26 cellular contexts compared by ENCODE assay signal in the genomic region with DNA sequence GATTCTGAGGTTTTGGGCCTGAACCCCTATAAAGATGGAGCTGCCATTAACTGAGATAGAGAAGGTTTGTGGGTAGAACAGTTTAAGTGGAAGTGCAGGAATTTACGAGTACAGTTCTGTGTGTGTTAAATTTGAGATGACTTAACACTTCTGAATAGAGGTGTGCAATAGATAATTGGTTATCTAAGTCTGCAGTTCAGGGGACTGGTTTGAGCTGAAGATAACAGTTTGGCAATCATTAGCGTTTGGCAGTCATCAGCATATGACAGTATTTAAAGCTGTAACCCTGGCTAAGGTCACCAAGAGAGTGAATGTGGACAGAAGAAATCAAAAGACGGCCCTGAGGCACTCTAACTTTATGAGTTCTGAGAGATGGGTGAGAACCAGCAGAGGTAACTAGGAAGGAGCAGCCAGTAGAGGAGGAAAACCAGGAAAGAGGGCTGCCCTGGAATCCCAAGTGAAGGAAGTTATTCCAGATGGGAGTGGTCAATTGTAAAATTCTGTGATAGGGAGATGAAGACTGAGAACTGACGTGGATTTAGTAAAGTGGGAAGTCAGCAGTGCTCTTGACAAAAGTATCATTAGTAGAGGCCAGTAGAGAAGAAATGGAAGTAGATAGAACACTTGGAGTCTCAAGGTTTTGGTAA. TPM values are rescaled to one million over a fixed set of nuclear protein-coding genes. Genes with fewer than 3 reads are reported as not detected.
DNase-seq lines count a peak whose midpoint lies in the region; ATAC-seq and TF ChIP-seq lines count a peak whose summit lies in the region.
"Had no signal": no experiment of that assay in that cellular context is flagged by ENCODE, and none has a peak within 500 bp of the region (broad histone marks: within the 10 kb centered on the region; RNA-seq: fewer than 3 reads in every experiment).

No MANE protein-coding gene starts in this region.

- peak overlapping the region; percentile 48 for H3K27ac Mint-ChIP-seq in activated CD4-positive, alpha-beta T cell treated with anti-CD3 and anti-CD28 coated beads, Interleukin-2, amount 10 ng/mL, durations not matched to agents 24 days and 14 days
- H3K27ac Mint-ChIP-seq in CD4-positive, alpha-beta memory T cell: peak overlapping the region in 5 of 7 donors; percentile 4 to 68 (median 44)
- peak overlapping the region; percentile 6 for H3K27ac Mint-ChIP-seq in activated CD4-positive, alpha-beta memory T cell treated with anti-CD3 and anti-CD28 coated beads for 36 hours
- no peak overlapping the region for H3K27ac Mint-ChIP-seq in endothelial cell (ENCODE audit: unreplicated experiment)
- H3K27ac Mint-ChIP-seq: progenitor cell of endocrine pancreas had no signal

- no peak for DNase-seq in activated CD4-positive, alpha-beta T cell treated with anti-CD3 and anti-CD28 coated beads, Interleukin-2, amount 10 ng/mL, durations not matched to agents 24 days and 14 days
- no peak for DNase-seq in activated CD4-positive, alpha-beta T cell treated with anti-CD3 and anti-CD28 coated beads, Interleukin-2, amount 50 U/mL, for 4 hours
- DNase-seq in CD4-positive, alpha-beta memory T cell: no peak
- DNase-seq in activated CD4-positive, alpha-beta memory T cell treated with anti-CD3 and anti-CD28 coated beads for 36 hours: no peak
- DNase-seq in endothelial cell (ENCODE audit: low spot score): no peak
- no peak for DNase-seq in effector CD4-positive, alpha-beta T cell
- DNase-seq: activated effector memory CD4-positive, alpha-beta T cell treated with anti-CD3 and anti-CD28 coated beads, Interleukin-2, amount 50 U/mL, for 16 hours; BE2C; Calu3; EL; NCI-H1417 treated with DMSO at 0.1 percent for 48 hours; NCI-H510A; NK-92 treated with Interleukin-12 subunit alpha and Interleukin-12 subunit beta, amount 100 ng/mL, for 24 hours; Peyer's patch had no signal

- CTCF ChIA-PET in CD4-positive, alpha-beta memory T cell (lab: Charles Lee; ENCODE audit: partially characterized antibody): no interaction called here
- CTCF ChIA-PET in activated CD4-positive, alpha-beta memory T cell treated with anti-CD3 and anti-CD28 coated beads for 36 hours (lab: Charles Lee): no interaction called here

- no peaks in the 10 kb centered on the region for H3K27me3 Mint-ChIP-seq in activated CD4-positive, alpha-beta T cell treated with anti-CD3 and anti-CD28 coated beads, Interleukin-2, amount 10 ng/mL, durations not matched to agents 24 days and 14 days
- H3K27me3 Mint-ChIP-seq in CD4-positive, alpha-beta memory T cell: no peaks in the 10 kb centered on the region
- H3K27me3 Mint-ChIP-seq in activated CD4-positive, alpha-beta memory T cell treated with anti-CD3 and anti-CD28 coated beads for 36 hours: no peaks in the 10 kb centered on the region
- H3K27me3 Mint-ChIP-seq in endothelial cell (ENCODE audit: unreplicated experiment): peaks cover 1% of the 10 kb centered on the region
- H3K27me3 Mint-ChIP-seq: progenitor cell of endocrine pancreas had no signal

- peaks cover 42% of the 10 kb centered on the region for H3K36me3 ChIP-seq in CD4-positive, alpha-beta memory T cell (ENCODE audit: insufficient read depth, low read length)

- POLR2A ChIA-PET in CD4-positive, alpha-beta memory T cell (lab: Charles Lee; ENCODE audit: partially characterized antibody): no interaction called here
- POLR2A ChIA-PET in activated CD4-positive, alpha-beta memory T cell treated with anti-CD3 and anti-CD28 coated beads for 36 hours (lab: Charles Lee): no interaction called here

- H3K9me3 Mint-ChIP-seq in activated CD4-positive, alpha-beta T cell treated with anti-CD3 and anti-CD28 coated beads, Interleukin-2, amount 10 ng/mL, durations not matched to agents 24 days and 14 days: no peaks in the 10 kb centered on the region
- no peaks in the 10 kb centered on the region for H3K9me3 Mint-ChIP-seq in CD4-positive, alpha-beta memory T cell
- H3K9me3 Mint-ChIP-seq in activated CD4-positive, alpha-beta memory T cell treated with anti-CD3 and anti-CD28 coated beads for 36 hours: no peaks in the 10 kb centered on the region
- H3K9me3 Mint-ChIP-seq in endothelial cell (ENCODE audit: unreplicated experiment): no peaks in the 10 kb centered on the region

- H3K4me1 Mint-ChIP-seq in activated CD4-positive, alpha-beta T cell treated with anti-CD3 and anti-CD28 coated beads, Interleukin-2, amount 10 ng/mL, durations not matched to agents 24 days and 14 days: peaks cover 37% of the 10 kb centered on the region
- peaks cover 27 to 51% (median 41%) of the 10 kb centered on the region in 4 donors for H3K4me1 Mint-ChIP-seq in CD4-positive, alpha-beta memory T cell
- peaks cover 30% of the 10 kb centered on the region for H3K4me1 Mint-ChIP-seq in activated CD4-positive, alpha-beta memory T cell treated with anti-CD3 and anti-CD28 coated beads for 36 hours (ENCODE audit: low read depth)
- peaks cover 5% of the 10 kb centered on the region for H3K4me1 Mint-ChIP-seq in endothelial cell (ENCODE audit: unreplicated experiment)

- no peak for ATAC-seq in GM19324 (IDR thresholded peaks at IDR 0.05; ENCODE audit: low FRiP score, unreplicated experiment)
- ATAC-seq in GM18868 (IDR thresholded peaks at IDR 0.05; ENCODE audit: unreplicated experiment): no peak

- TF ChIP-seq CTCF in endothelial cell (IDR thresholded peaks at IDR 0.05; ENCODE audit: unreplicated experiment): no peak

- H3K4me3 Mint-ChIP-seq in activated CD4-positive, alpha-beta T cell treated with anti-CD3 and anti-CD28 coated beads, Interleukin-2, amount 10 ng/mL, durations not matched to agents 24 days and 14 days: peak overlapping the region; percentile 33
- peak overlapping the region in 1 of 8 donors; percentile 20 for H3K4me3 Mint-ChIP-seq in CD4-positive, alpha-beta memory T cell
- H3K4me3 Mint-ChIP-seq in activated CD4-positive, alpha-beta memory T cell treated with anti-CD3 and anti-CD28 coated beads for 36 hours: no peak overlapping the region
- H3K4me3 Mint-ChIP-seq in endothelial cell (ENCODE audit: unreplicated experiment): peak overlapping the region; percentile 1

- no peaks in the 10 kb centered on the region for H3K27me3 ChIP-seq in CD4-positive, alpha-beta memory T cell (ENCODE audit: insufficient read depth, low read length)
- H3K27me3 ChIP-seq: BE2C, cardiac muscle cell, Peyer's patch, SJSA1 had no signal

- H3K9me3 ChIP-seq in CD4-positive, alpha-beta memory T cell (ENCODE audit: control insufficient read depth in 1 of 2, low read length in 2 of 2): no peaks in the 10 kb centered on the region
- H3K9me3 ChIP-seq: BE2C, Peyer's patch, SJSA1 had no signal

- H3K4me3 ChIP-seq in CD4-positive, alpha-beta memory T cell (ENCODE audit: low read length in 2 of 2): no peak overlapping the region
- H3K4me3 ChIP-seq: cardiac muscle cell, Peyer's patch, SJSA1 had no signal

- peaks cover 64% of the 10 kb centered on the region for H3K36me3 Mint-ChIP-seq in activated CD4-positive, alpha-beta T cell treated with anti-CD3 and anti-CD28 coated beads, Interleukin-2, amount 10 ng/mL, durations not matched to agents 24 days and 14 days (ENCODE audit: low read depth)
- peaks cover 47 to 69% of the 10 kb centered on the region in 2 donors for H3K36me3 Mint-ChIP-seq in CD4-positive, alpha-beta memory T cell
- peaks cover 49% of the 10 kb centered on the region for H3K36me3 Mint-ChIP-seq in activated CD4-positive, alpha-beta memory T cell treated with anti-CD3 and anti-CD28 coated beads for 36 hours
- H3K36me3 Mint-ChIP-seq in endothelial cell (ENCODE audit: low read depth, unreplicated experiment): peaks cover 26% of the 10 kb centered on the region

- intact Hi-C loops in activated CD4-positive, alpha-beta T cell treated with anti-CD3 and anti-CD28 coated beads, Interleukin-2, amount 10 ng/mL, durations not matched to agents 24 days and 14 days (cut with micrococcal nuclease): no loop called here
- intact Hi-C loops in CD4-positive, alpha-beta memory T cell (cut with micrococcal nuclease): no loop called here
- intact Hi-C loops in activated CD4-positive, alpha-beta memory T cell treated with anti-CD3 and anti-CD28 coated beads for 36 hours (cut with micrococcal nuclease): no loop called here

- no peak overlapping the region for H3K27ac ChIP-seq in CD4-positive, alpha-beta memory T cell (ENCODE audit: low read depth, low read length)
- H3K27ac ChIP-seq: cardiac muscle cell, epithelial cell of prostate, Peyer's patch, SJSA1 had no signal

- H3K4me1 ChIP-seq in CD4-positive, alpha-beta memory T cell (ENCODE audit: insufficient read depth, low read length): peaks cover 30% of the 10 kb centered on the region
- H3K4me1 ChIP-seq: BE2C, SJSA1 had no signal

RNA-seq across cellular contexts. Expression of a gene that starts 8.1 kb away (rescaled TPM):
- 15.9 and 17.2 TPM in 2 replicates for total RNA-seq in activated CD4-positive, alpha-beta T cell treated with anti-CD3 and anti-CD28 coated beads, Interleukin-2, amount 10 ng/mL, durations not matched to agents 24 days and 14 days
- total RNA-seq in CD4-positive, alpha-beta memory T cell: 10 to 100 TPM; 21.1 to 23.0 TPM
- 10 to 100 TPM; 11.6 to 15.9 TPM for polyA plus RNA-seq in CD4-positive, alpha-beta memory T cell
- total RNA-seq in activated CD4-positive, alpha-beta memory T cell treated with anti-CD3 and anti-CD28 coated beads for 36 hours: 10 to 100 TPM; 12.8 to 14.0 TPM
- 13.0 TPM for total RNA-seq in endothelial cell (ENCODE audit: unreplicated experiment)

RNA-seq across cellular contexts. Expression of a gene that starts 12.0 kb away (rescaled TPM):
- 0.85 and 1.1 TPM in 2 replicates for total RNA-seq in activated CD4-positive, alpha-beta T cell treated with anti-CD3 and anti-CD28 coated beads, Interleukin-2, amount 10 ng/mL, durations not matched to agents 24 days and 14 days
- total RNA-seq in CD4-positive, alpha-beta memory T cell: under 1 TPM in 1 of 2 experiments, not detected in 1; 0.17 TPM
- polyA plus RNA-seq in CD4-positive, alpha-beta memory T cell: under 1 TPM in 1 of 2 donors, not detected in 1; 0.09 TPM
- 1 to 10 TPM in 1 of 2 experiments, under 1 TPM in 1; 0.76 to 1.0 TPM for total RNA-seq in activated CD4-positive, alpha-beta memory T cell treated with anti-CD3 and anti-CD28 coated beads for 36 hours
- total RNA-seq in endothelial cell (ENCODE audit: unreplicated experiment): 2.6 TPM
- total RNA-seq: mononuclear cell had no signal

RNA-seq across cellular contexts. Expression of a gene that starts 16.5 kb away (rescaled TPM):
- 8.9 TPM in 1 of 2 replicates, not detected in the other for total RNA-seq in activated CD4-positive, alpha-beta T cell treated with anti-CD3 and anti-CD28 coated beads, Interleukin-2, amount 10 ng/mL, durations not matched to agents 24 days and 14 days
- 10 to 100 TPM; 15.6 to 15.7 TPM for total RNA-seq in CD4-positive, alpha-beta memory T cell
- under 1 TPM in 1 of 2 donors, not detected in 1; 0.53 TPM for polyA plus RNA-seq in CD4-positive, alpha-beta memory T cell
- total RNA-seq in activated CD4-positive, alpha-beta memory T cell treated with anti-CD3 and anti-CD28 coated beads for 36 hours: 10 to 100 TPM; 11.5 to 19.2 TPM
- 3.2 TPM for total RNA-seq in endothelial cell (ENCODE audit: unreplicated experiment)
- polyA plus RNA-seq: cardiac muscle cell had no signal

RNA-seq across cellular contexts. Expression of a gene that starts 31.3 kb away (rescaled TPM):
- 0.09 and 0.21 TPM in 2 replicates for total RNA-seq in activated CD4-positive, alpha-beta T cell treated with anti-CD3 and anti-CD28 coated beads, Interleukin-2, amount 10 ng/mL, durations not matched to agents 24 days and 14 days
- total RNA-seq in CD4-positive, alpha-beta memory T cell: not detected
- not detected for polyA plus RNA-seq in CD4-positive, alpha-beta memory T cell
- total RNA-seq in activated CD4-positive, alpha-beta memory T cell treated with anti-CD3 and anti-CD28 coated beads for 36 hours: under 1 TPM in 1 of 2 experiments, not detected in 1; 0.14 TPM
- total RNA-seq in endothelial cell (ENCODE audit: unreplicated experiment): 0.38 TPM
- total RNA-seq: Calu3; fibroblast of villous mesenchyme; MCF 10A; mononuclear cell; Peyer's patch; SJSA1; T-helper 1 cell treated with Interleukin-12 subunit alpha and Interleukin-12 subunit beta and Interleukin-4 antibody, amounts not matched to agents 30 ng/mL and 1 ng/mL, for 36 hours; ureter had no signal
- polyA plus RNA-seq: cardiac muscle cell, liver had no signal

RNA-seq across cellular contexts. Expression of a gene that starts 31.4 kb away (rescaled TPM):
- total RNA-seq in activated CD4-positive, alpha-beta T cell treated with anti-CD3 and anti-CD28 coated beads, Interleukin-2, amount 10 ng/mL, durations not matched to agents 24 days and 14 days: 4.7 and 5.8 TPM in 2 replicates
- total RNA-seq in CD4-positive, alpha-beta memory T cell: under 1 TPM; 0.33 to 0.47 TPM
- polyA plus RNA-seq in CD4-positive, alpha-beta memory T cell: under 1 TPM; 0.38 to 0.98 TPM
- 1 to 10 TPM; 2.8 to 2.9 TPM for total RNA-seq in activated CD4-positive, alpha-beta memory T cell treated with anti-CD3 and anti-CD28 coated beads for 36 hours
- 5.6 TPM for total RNA-seq in endothelial cell (ENCODE audit: unreplicated experiment)
- total RNA-seq: Calu3, MCF 10A, SJSA1 had no signal
